27 cellular contexts compared by ENCODE assay signal in the genomic region with DNA sequence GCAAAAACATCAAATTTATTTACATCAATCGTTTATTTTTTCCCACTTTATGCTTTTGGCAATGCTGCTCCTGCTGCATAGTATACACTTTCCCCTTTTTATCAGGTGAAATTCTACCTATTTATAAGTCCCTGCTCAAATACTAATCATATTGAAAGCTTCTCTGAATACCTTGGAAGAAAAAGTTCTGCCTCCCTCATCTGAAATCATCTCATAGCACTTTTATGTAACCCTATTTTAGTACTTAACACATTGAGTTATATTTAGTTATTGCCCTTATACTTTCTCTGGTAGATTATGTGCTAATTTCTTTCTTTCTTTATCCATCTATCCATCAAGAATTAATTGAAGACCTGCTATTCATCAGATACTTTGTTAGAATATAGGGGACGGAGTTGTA. TPM values are rescaled to one million over a fixed set of nuclear protein-coding genes. Genes with fewer than 3 reads are reported as not detected.
DNase-seq lines count a peak whose midpoint lies in the region; ATAC-seq and TF ChIP-seq lines count a peak whose summit lies in the region.
"Had no signal": no experiment of that assay in that cellular context is flagged by ENCODE, and none has a peak within 500 bp of the region (broad histone marks: within the 10 kb centered on the region; RNA-seq: fewer than 3 reads in every experiment).

No MANE protein-coding gene starts in this region.

- H3K4me2 ChIP-seq in neural cell (ENCODE audit: low read length): peak overlapping the region; percentile 77

- H3K27me3 Mint-ChIP-seq in T-helper 2 cell treated with Interferon-gamma antibody and Interleukin-4, amounts not matched to agents 5 μg/mL and 100 μg/mL, for 36 hours (ENCODE audit: low read depth): peaks cover 22% of the 10 kb centered on the region
- peaks cover 4% of the 10 kb centered on the region for H3K27me3 Mint-ChIP-seq in type B pancreatic cell
- H3K27me3 Mint-ChIP-seq in stimulated activated naive B cell treated with anti-CD40 and anti-IgM and Interleukin-4, amounts not matched to agents 10 μg/mL and 1 μg/mL and 100 μg/mL, for 72 hours: peaks cover 5 to 21% of the 10 kb centered on the region in 2 donors
- H3K27me3 Mint-ChIP-seq in Calu3 (ENCODE audit: unreplicated experiment): no peaks in the 10 kb centered on the region

- no peaks in the 10 kb centered on the region for H3F3A ChIP-seq in neural cell (ENCODE audit: insufficient read depth, low read length, poor library complexity, severe bottlenecking)

- no peak for TF ChIP-seq RAD21 in neural cell (conservative IDR thresholded peaks at IDR 0.05)

- DNase-seq in T-helper 2 cell treated with Interferon-gamma antibody and Interleukin-4, amounts not matched to agents 5 μg/mL and 100 μg/mL, for 36 hours (ENCODE audit: low spot score): no peak
- no peak for DNase-seq in T-helper 2 cell
- DNase-seq in caudate nucleus (lab: John Stamatoyannopoulos, UW): no peak
- no peak for DNase-seq in type B pancreatic cell (ENCODE audit: extremely low spot score, unreplicated experiment)
- DNase-seq in stimulated activated naive B cell treated with anti-CD40 and anti-IgM and Interleukin-4, amounts not matched to agents 10 μg/mL and 1 μg/mL and 100 μg/mL, for 72 hours: no peak
- DNase-seq in Calu3: no peak
- no peak for DNase-seq in spleen
- DNase-seq: 8988T; ACHN; BE2C; GOT3; HFFc6; KBM-7; MG63; NCI-H1105 treated with DMSO at 0.1 percent for 48 hours; NCI-H146; NCI-H2029; NCI-H446 treated with DMSO at 0.1 percent for 48 hours; NCI-H526; NCI-H82; NK-92 treated with Interleukin-12 subunit alpha and Interleukin-12 subunit beta, amount 100 ng/mL, for 24 hours; Right ventricle myocardium superior; RPMI8226 had no signal

- BruUV-seq in Calu3 (replicated peaks; lab: Mats Ljungman, UMichigan): no TSS peak

- H3K27me3 ChIP-seq in neural cell (ENCODE audit: insufficient read depth, low read depth, low read length) (no peaks in the 10 kb centered on the region), spleen (replicated peaks in 1 of 7) (peaks cover 0 to 15% (median 0%) of the 10 kb centered on the region in 7 donors)
- H3K27me3 ChIP-seq: BE2C, MG63 had no signal

- peaks cover 4 to 15% (median 11%) of the 10 kb centered on the region in 6 donors for H3K4me1 ChIP-seq in spleen
- H3K4me1 ChIP-seq: BE2C had no signal

- intact Hi-C loops in Calu3 (cut with micrococcal nuclease; ENCODE audit: unreplicated experiment): no loop called here
- intact Hi-C loops in spleen (cut with DNase I; ENCODE audit: low total_unique reads): no loop called here

- CTCF ChIA-PET in Calu3 (lab: Charles Lee): no interaction called here

- TF ChIP-seq CTCF in neural cell (IDR thresholded peaks at IDR 0.05; ENCODE audit: poor library complexity, severe bottlenecking): no peak
- no peak for TF ChIP-seq CTCF in type B pancreatic cell (conservative IDR thresholded peaks at IDR 0.05)
- TF ChIP-seq CTCF in Calu3 (IDR thresholded peaks at IDR 0.05; ENCODE audit: unreplicated experiment): no peak
- TF ChIP-seq CTCF in spleen (IDR thresholded peaks at IDR 0.05 in 8 of 11, conservative IDR thresholded peaks at IDR 0.05 in 3 of 11): no peak

- H3K9me3 ChIP-seq in neural cell (ENCODE audit: low read length) (no peaks in the 10 kb centered on the region), spleen (no peaks in the 10 kb centered on the region)
- H3K9me3 ChIP-seq: BE2C, HAP-1, MG63, SJSA1 had no signal

- no peak for TF ChIP-seq EP300 in neural cell (conservative IDR thresholded peaks at IDR 0.05; ENCODE audit: poor library complexity, severe bottlenecking)

- no peak overlapping the region for H2AFZ ChIP-seq in neural cell (ENCODE audit: low read depth, low read length)

- no peak overlapping the region for H3K27ac Mint-ChIP-seq in T-helper 2 cell treated with Interferon-gamma antibody and Interleukin-4, amounts not matched to agents 5 μg/mL and 100 μg/mL, for 36 hours
- H3K27ac Mint-ChIP-seq in type B pancreatic cell (no peak overlapping the region), Calu3 (ENCODE audit: unreplicated experiment) (no peak overlapping the region)
- H3K27ac Mint-ChIP-seq in stimulated activated naive B cell treated with anti-CD40 and anti-IgM and Interleukin-4, amounts not matched to agents 10 μg/mL and 1 μg/mL and 100 μg/mL, for 72 hours: no peak overlapping the region
- H3K27ac Mint-ChIP-seq: HFFc6 had no signal

- H3K36me3 Mint-ChIP-seq in T-helper 2 cell treated with Interferon-gamma antibody and Interleukin-4, amounts not matched to agents 5 μg/mL and 100 μg/mL, for 36 hours (ENCODE audit: low read depth): no peaks in the 10 kb centered on the region
- H3K36me3 Mint-ChIP-seq in type B pancreatic cell (no peaks in the 10 kb centered on the region), Calu3 (ENCODE audit: insufficient read depth, unreplicated experiment) (peaks cover 12% of the 10 kb centered on the region)
- no peaks in the 10 kb centered on the region for H3K36me3 Mint-ChIP-seq in stimulated activated naive B cell treated with anti-CD40 and anti-IgM and Interleukin-4, amounts not matched to agents 10 μg/mL and 1 μg/mL and 100 μg/mL, for 72 hours
- H3K36me3 Mint-ChIP-seq: CD14-positive monocyte had no signal

- no peak for ATAC-seq in stimulated activated naive B cell treated with anti-CD40 and anti-IgM and Interleukin-4, amounts not matched to agents 10 μg/mL and 1 μg/mL and 100 μg/mL, for 72 hours (replicated peaks)

- H3K9me2 ChIP-seq in neural cell (ENCODE audit: insufficient read depth, low read length): no peaks in the 10 kb centered on the region

- H3K4me3 ChIP-seq in neural cell (ENCODE audit: low read length) (no peak overlapping the region), spleen (no peak overlapping the region)
- H3K4me3 ChIP-seq: SJSA1 had no signal

- H3K4me3 Mint-ChIP-seq in T-helper 2 cell treated with Interferon-gamma antibody and Interleukin-4, amounts not matched to agents 5 μg/mL and 100 μg/mL, for 36 hours: peak overlapping the region; percentile 10
- H3K4me3 Mint-ChIP-seq in type B pancreatic cell (peak overlapping the region; percentile 88), Calu3 (ENCODE audit: low read depth, unreplicated experiment) (no peak overlapping the region)
- no peak overlapping the region for H3K4me3 Mint-ChIP-seq in stimulated activated naive B cell treated with anti-CD40 and anti-IgM and Interleukin-4, amounts not matched to agents 10 μg/mL and 1 μg/mL and 100 μg/mL, for 72 hours
- H3K4me3 Mint-ChIP-seq: HFFc6 had no signal

- H3K9me3 Mint-ChIP-seq in T-helper 2 cell treated with Interferon-gamma antibody and Interleukin-4, amounts not matched to agents 5 μg/mL and 100 μg/mL, for 36 hours: no peaks in the 10 kb centered on the region
- H3K9me3 Mint-ChIP-seq in type B pancreatic cell: no peaks in the 10 kb centered on the region
- H3K9me3 Mint-ChIP-seq in stimulated activated naive B cell treated with anti-CD40 and anti-IgM and Interleukin-4, amounts not matched to agents 10 μg/mL and 1 μg/mL and 100 μg/mL, for 72 hours: no peaks in the 10 kb centered on the region
- H3K9me3 Mint-ChIP-seq in Calu3 (ENCODE audit: low read depth, unreplicated experiment): no peaks in the 10 kb centered on the region
- H3K9me3 Mint-ChIP-seq: HFFc6 had no signal

- H3K36me3 ChIP-seq in neural cell (ENCODE audit: insufficient read depth, low read length) (no peaks in the 10 kb centered on the region), spleen (no peaks in the 10 kb centered on the region)
- H3K36me3 ChIP-seq: BE2C, HAP-1, MG63, SJSA1 had no signal

- peaks cover 23% of the 10 kb centered on the region for H3K79me2 ChIP-seq in neural cell (replicated peaks; ENCODE audit: insufficient read depth, low read length)

- no peak overlapping the region for H3K9ac ChIP-seq in neural cell (ENCODE audit: low read length)

- 91 to 96% (median 94%) methylated on average over 2 of the region's 2 CpGs for WGBS in spleen, 5 donors

- H3K27ac ChIP-seq in caudate nucleus (ENCODE audit: low read depth, low read length) (peak overlapping the region; percentile 54), neural cell (ENCODE audit: low read length) (peak overlapping the region; percentile 78), spleen (no peak overlapping the region)
- H3K27ac ChIP-seq: SJSA1 had no signal

- TF ChIP-seq POLR2A in spleen (IDR thresholded peaks at IDR 0.05): no peak

- peaks cover 9% of the 10 kb centered on the region for H3K4me1 Mint-ChIP-seq in T-helper 2 cell treated with Interferon-gamma antibody and Interleukin-4, amounts not matched to agents 5 μg/mL and 100 μg/mL, for 36 hours (ENCODE audit: low read depth)
- H3K4me1 Mint-ChIP-seq in type B pancreatic cell (ENCODE audit: unreplicated experiment) (peaks cover 10% of the 10 kb centered on the region), Calu3 (ENCODE audit: low read depth, unreplicated experiment) (no peaks in the 10 kb centered on the region)
- peaks cover 7 to 12% of the 10 kb centered on the region in 2 donors for H3K4me1 Mint-ChIP-seq in stimulated activated naive B cell treated with anti-CD40 and anti-IgM and Interleukin-4, amounts not matched to agents 10 μg/mL and 1 μg/mL and 100 μg/mL, for 72 hours

- H4K20me1 ChIP-seq in neural cell (ENCODE audit: insufficient read depth): no peaks in the 10 kb centered on the region

TF ChIP-seq in neural cell, 6 proteins besides CTCF, POLR2A, EP300 and RAD21 (continues in another document):
- TF ChIP-seq SMC3 (conservative IDR thresholded peaks at IDR 0.05; ENCODE audit: poor library complexity): no peak

RNA-seq across cellular contexts. Expression of gene WDR17, which starts 1.1 kb away (rescaled TPM):
- polyA plus RNA-seq in neural cell (52.9 and 59.1 TPM in 2 replicates), spleen (1 to 10 TPM in 2 of 3 donors, under 1 TPM in 1; 0.55 to 1.3 (median 1.3) TPM)
- 70.4 and 76.2 TPM in 2 replicates for polyA minus RNA-seq in neural cell
- total RNA-seq in type B pancreatic cell (ENCODE audit: low replicate concordance) (5.2 and 6.1 TPM in 2 replicates), Calu3 (2022) (6.3 and 7.6 TPM in 2 replicates), spleen (1 to 10 TPM; 1.4 to 4.7 (median 3.7) TPM)
- total RNA-seq: HFFc6 had no signal

Comparison
In these comparisons a context has a peak if more than half of its experiments do, and no peak if none do; other contexts are left out.
1. H3K4me3 Mint-ChIP-seq: peak in T-helper 2 cell treated with Interferon-gamma antibody and Interleukin-4, amounts not matched to agents 5 μg/mL and 100 μg/mL, for 36 hours (single experiment) and type B pancreatic cell (single experiment); none in stimulated activated naive B cell treated with anti-CD40 and anti-IgM and Interleukin-4, amounts not matched to agents 10 μg/mL and 1 μg/mL and 100 μg/mL, for 72 hours (0 of 2) and Calu3 (single experiment).
2. H3K27ac ChIP-seq: peak in caudate nucleus (single experiment) and neural cell (single experiment); none in spleen (0 of 8).